In genomic region chr1:186785503-186785902, GRCh38 we compare ENCODE assay signal across 15 cellular contexts. TPM values are rescaled to one million over a fixed set of nuclear protein-coding genes. Genes with fewer than 3 reads are reported as not detected.
DNase-seq lines count a peak whose midpoint lies in the region; ATAC-seq, FAIRE-seq and TF ChIP-seq lines count a peak whose summit lies in the region.
"Had no signal": no experiment of that assay in that cellular context is flagged by ENCODE, and none has a peak within 500 bp of the region (broad histone marks: within the 10 kb centered on the region; RNA-seq: fewer than 3 reads in every experiment).

No MANE protein-coding gene starts in this region.

- H3K27me3 ChIP-seq in Loucy (ENCODE audit: insufficient read depth, low read length, poor library complexity, severe bottlenecking): peaks cover 8% of the 10 kb centered on the region
- H3K27me3 ChIP-seq in small intestine (ENCODE audit: control insufficient read depth in 2 of 2, insufficient read depth in 2 of 2, low read length in 2 of 2): no peaks in the 10 kb centered on the region

- H3K79me2 ChIP-seq in Loucy (ENCODE audit: insufficient read depth, low read length): no peaks in the 10 kb centered on the region

- ATAC-seq in activated CD4-positive, CD25-positive, alpha-beta regulatory T cell treated with anti-CD3 and anti-CD28 coated beads, Interleukin-2, amount 50 U/mL, for 24 hours: no peak
- ATAC-seq: SK-N-SH treated with all-trans-retinoic acid at 6 μM for 48 hours had no signal

- WGBS in small intestine, 3 donors: 45 to 66% (median 52%) methylated on average over 2 of the region's 2 CpGs

- H3K9me3 ChIP-seq in Loucy (ENCODE audit: insufficient read depth, low read depth, low read length) (no peaks in the 10 kb centered on the region), small intestine (ENCODE audit: control insufficient read depth, low read depth) (no peaks in the 10 kb centered on the region)

- H3K4me1 ChIP-seq in Loucy (ENCODE audit: insufficient read depth, low read length, poor library complexity, severe bottlenecking): peaks cover 4% of the 10 kb centered on the region
- no peaks in the 10 kb centered on the region for H3K4me1 ChIP-seq in small intestine (ENCODE audit: control insufficient read depth in 2 of 2, insufficient read depth in 1 of 2, low read depth in 1 of 2, low read length in 1 of 2)

- H3K9ac ChIP-seq in Loucy (ENCODE audit: low read depth, low read length, poor library complexity, severe bottlenecking): no peak overlapping the region
- H3K9ac ChIP-seq: KMS-11 had no signal

- H3K4me2 ChIP-seq in Loucy (ENCODE audit: low read depth, low read length, poor library complexity, severe bottlenecking): no peak overlapping the region
- H3K4me2 ChIP-seq: KMS-11 had no signal

- H3K36me3 ChIP-seq in Loucy (ENCODE audit: insufficient read depth, low read length): no peaks in the 10 kb centered on the region
- H3K36me3 ChIP-seq in small intestine (ENCODE audit: control insufficient read depth in 2 of 2, insufficient read depth in 2 of 2, low read length in 2 of 2): no peaks in the 10 kb centered on the region

- H2AFZ ChIP-seq in Loucy (ENCODE audit: low read length): 0 out of 2 replicates have a peak overlapping the region, but pooled peaks have one; percentile 41

- DNase-seq in NOMO-1 treated with DMSO at 0.1 percent for 48 hours (lab: John Stamatoyannopoulos, UW; ENCODE audit: unreplicated experiment) (peak; percentile 61), amniotic epithelial cell (ENCODE audit: low read depth) (peak; percentile 89), iris pigment epithelial cell (ENCODE audit: low read depth) (peak; percentile 70), small intestine (no peak), UCSD-AML1 (lab: John Stamatoyannopoulos, UW; ENCODE audit: unreplicated experiment) (no peak)
- DNase-seq: C1 segment of cervical spinal cord, EL, H7, NCI-H146, NCI-H2081 treated with DMSO at 0.1 percent for 48 hours, NCI-H524 had no signal

- H3F3A ChIP-seq in Loucy (ENCODE audit: low read depth): no peaks in the 10 kb centered on the region

- FAIRE-seq in small intestine (lab: Jason Lieb, UNC): no peak

- TF ChIP-seq CTCF in Loucy (conservative IDR thresholded peaks at IDR 0.05; ENCODE audit: low read length): no peak

- no peaks in the 10 kb centered on the region for H3K9me2 ChIP-seq in Loucy (replicated peaks; ENCODE audit: low read depth, low read length)

- H3K27ac ChIP-seq in small intestine (ENCODE audit: low read depth in 1 of 2, low read length in 1 of 2): no peak overlapping the region
- H3K27ac ChIP-seq: KMS-11 had no signal

- no peaks in the 10 kb centered on the region for H4K20me1 ChIP-seq in Loucy (ENCODE audit: insufficient read depth, low read length, poor library complexity, severe bottlenecking)

- H3K4me3 ChIP-seq in Loucy (ENCODE audit: low read length, poor library complexity, severe bottlenecking) (no peak overlapping the region), small intestine (ENCODE audit: low read depth in 1 of 2, low read length in 2 of 2) (no peak overlapping the region)

RNA-seq across cellular contexts. Expression of gene PLA2G4A, which starts 43.2 kb away (rescaled TPM):
- polyA plus RNA-seq in small intestine: 10 to 100 TPM; 11.3 to 22.8 (median 17.0) TPM

Comparison
In these comparisons a context has a peak if more than half of its experiments do, and no peak if none do; other contexts are left out.
1. DNase-seq: peak in NOMO-1 treated with DMSO at 0.1 percent for 48 hours (single experiment), amniotic epithelial cell (single experiment) and iris pigment epithelial cell (single experiment); none in small intestine (single experiment) and UCSD-AML1 (single experiment).